9 cellular contexts compared by ENCODE assay signal in genomic region chr3:159839561-159840379, GRCh38. TPM values are rescaled to one million over a fixed set of nuclear protein-coding genes. Genes with fewer than 3 reads are reported as not detected.
DNase-seq lines count a peak whose midpoint lies in the region; ATAC-seq, FAIRE-seq and TF ChIP-seq lines count a peak whose summit lies in the region.
"Had no signal": no experiment of that assay in that cellular context is flagged by ENCODE, and none has a peak within 500 bp of the region (broad histone marks: within the 10 kb centered on the region; RNA-seq: fewer than 3 reads in every experiment).

Gene SCHIP1, plus strand, starts transcription at chr3:159839861.

- DNase-seq in GM12891 (ENCODE audit: insufficient read length, low spot score) = peak; percentile 20
- no peak for DNase-seq in MCF 10A (ENCODE audit: unreplicated experiment)
- no peak for DNase-seq in kidney epithelial cell (ENCODE audit: low read depth)
- peak; percentile 12 for DNase-seq in stimulated activated naive CD8-positive, alpha-beta T cell treated with anti-CD3 and anti-CD28 coated beads, Interleukin-15, Interleukin-2, amounts not matched to agents 100 U/mL and 50 U/mL, for 24 hours
- DNase-seq in Karpas-422 = no peak
- DNase-seq in urothelium cell line (ENCODE audit: low spot score) = no peak
- DNase-seq in SW 1271 (lab: John Stamatoyannopoulos, UW) = no peak

- intact Hi-C loops in MCF 10A (cut with micrococcal nuclease) = no loop called here

- H3K27me3 ChIP-seq in kidney epithelial cell (ENCODE audit: control insufficient read depth, insufficient read depth, low read length) (no peaks in the 10 kb centered on the region), Karpas-422 (ENCODE audit: low read length) (no peaks in the 10 kb centered on the region)

- no peak within 1 kb of the TSS for H3K9ac ChIP-seq in Karpas-422 (ENCODE audit: low read length)

- H3K36me3 ChIP-seq in kidney epithelial cell (ENCODE audit: control insufficient read depth, insufficient read depth, low read length) (no peaks in the 10 kb centered on the region), Karpas-422 (ENCODE audit: insufficient read depth, low read length) (no peaks in the 10 kb centered on the region)
- H3K36me3 ChIP-seq: adrenal gland had no signal

- POLR2A ChIA-PET in MCF 10A (lab: Yijun Ruan, JAX) = interaction anchor here (0.7 to 13.6 kb wide), 10 partner anchors 9 to 77 kb away, joined by 3 to 181 read pairs (median 11); no protein-coding TSS in a partner anchor

- ATAC-seq in HG03432 (IDR thresholded peaks at IDR 0.05; ENCODE audit: unreplicated experiment) = peak; percentile 69
- ATAC-seq in stimulated activated naive CD8-positive, alpha-beta T cell treated with anti-CD3 and anti-CD28 coated beads, Interleukin-15, Interleukin-2, amounts not matched to agents 100 U/mL and 50 U/mL, for 24 hours = peak; percentile 40

- no peaks in the 10 kb centered on the region for H3K4me1 ChIP-seq in Karpas-422 (ENCODE audit: low read length)

- H3K79me2 ChIP-seq in Karpas-422 (ENCODE audit: low read length) = no peaks in the 10 kb centered on the region

- no peaks in the 10 kb centered on the region for H4K20me1 ChIP-seq in Karpas-422 (ENCODE audit: insufficient read depth, low read depth, low read length)

- peak; percentile 94 for FAIRE-seq in GM12891 (lab: Jason Lieb, UNC)
- no peak for FAIRE-seq in urothelium cell line (lab: Jason Lieb, UNC)

- no peaks in the 10 kb centered on the region for H3K9me3 ChIP-seq in Karpas-422 (ENCODE audit: low read length)
- H3K9me3 ChIP-seq: adrenal gland had no signal

- CTCF ChIA-PET in MCF 10A (lab: Yijun Ruan, JAX) = interaction anchor here (0.6 to 7.2 kb wide), 18 partner anchors 8 to 1964 kb away, joined by 3 to 49 read pairs (median 4); no protein-coding TSS in a partner anchor

- TF ChIP-seq POLR2A in GM12891 (IDR thresholded peaks at IDR 0.05; ENCODE audit: low read depth, low read length) = no peak

- TSS peak; percentile 51 for BruUV-seq in MCF 10A (replicated peaks; lab: Mats Ljungman, UMichigan)

- H3K27ac Mint-ChIP-seq in MCF 10A (ENCODE audit: low read depth, unreplicated experiment) = peak within 1 kb of the TSS; percentile 27

- H3K36me3 Mint-ChIP-seq in MCF 10A (ENCODE audit: insufficient read depth, unreplicated experiment) = no peaks in the 10 kb centered on the region

- peak within 1 kb of the TSS; percentile 41 for H3K4me3 ChIP-seq in kidney epithelial cell (ENCODE audit: low read depth, low read length)
- no peak within 1 kb of the TSS for H3K4me3 ChIP-seq in Karpas-422 (ENCODE audit: low read length)

- no peaks in the 10 kb centered on the region for H3K9me2 ChIP-seq in Karpas-422 (replicated peaks; ENCODE audit: insufficient read depth, low read length)

- H2AFZ ChIP-seq in Karpas-422 (ENCODE audit: low read length) = no peak within 1 kb of the TSS

- no peak within 1 kb of the TSS for H3K27ac ChIP-seq in Karpas-422 (ENCODE audit: low read length)

- H3K9me3 Mint-ChIP-seq in MCF 10A (ENCODE audit: unreplicated experiment) = no peaks in the 10 kb centered on the region

- TF ChIP-seq CTCF in MCF 10A (IDR thresholded peaks at IDR 0.05; ENCODE audit: unreplicated experiment) (no peak), kidney epithelial cell (IDR thresholded peaks at IDR 0.05; ENCODE audit: insufficient read depth, low read length, poor library complexity, severe bottlenecking) (no peak)

- H3K27me3 Mint-ChIP-seq in MCF 10A (ENCODE audit: insufficient read depth, unreplicated experiment) = no peaks in the 10 kb centered on the region

- H3K4me3 Mint-ChIP-seq in MCF 10A (ENCODE audit: unreplicated experiment) = peak within 1 kb of the TSS; percentile 66

- peaks cover 25% of the 10 kb centered on the region for H3K4me1 Mint-ChIP-seq in MCF 10A (ENCODE audit: insufficient read depth, unreplicated experiment)

- no peak within 1 kb of the TSS for H3K4me2 ChIP-seq in Karpas-422 (ENCODE audit: low read depth, low read length, poor library complexity, severe bottlenecking)

TF ChIP-seq in GM12891, 5 proteins besides CTCF, POLR2A, EP300 and RAD21:
- TF ChIP-seq POU2F2 (IDR thresholded peaks at IDR 0.05; ENCODE audit: low read depth, low read length) = no peak
- TF ChIP-seq TAF1 (IDR thresholded peaks at IDR 0.05; ENCODE audit: low read depth, low read length) = no peak
- no peak for TF ChIP-seq POLR2AphosphoS5 (IDR thresholded peaks at IDR 0.05; ENCODE audit: low read depth, low read length)
- TF ChIP-seq PAX5 (IDR thresholded peaks at IDR 0.05; ENCODE audit: insufficient read depth, low read length, severe bottlenecking) = no peak
- TF ChIP-seq SPI1 (IDR thresholded peaks at IDR 0.05; ENCODE audit: low read depth, low read length) = no peak

RNA-seq across cellular contexts. Expression of gene SCHIP1, which starts in this region (rescaled TPM):
- polyA plus RNA-seq in GM12891 (2012; ENCODE audit: low read depth, missing spikeins) = 2.8 TPM
- total RNA-seq in MCF 10A (2022) = 1.2 and 5.9 TPM in 2 replicates
- total RNA-seq in kidney epithelial cell = 5.8 and 6.4 TPM in 2 replicates
- total RNA-seq in Karpas-422 (2014; rRNA removed; shearing (Covaris generic); ENCODE audit: low replicate concordance) = not detected in 2 replicates

Comparison
In these comparisons a context has a peak if more than half of its experiments do, and no peak if none do; other contexts are left out.
1. DNase-seq: peak in GM12891 (single experiment) and stimulated activated naive CD8-positive, alpha-beta T cell treated with anti-CD3 and anti-CD28 coated beads, Interleukin-15, Interleukin-2, amounts not matched to agents 100 U/mL and 50 U/mL, for 24 hours (single experiment); none in MCF 10A (single experiment), kidney epithelial cell (single experiment), Karpas-422 (single experiment), urothelium cell line (single experiment) and SW 1271 (0 of 2).